Comparison of ENCODE assay signal across 1 cellular context in genomic region chr5:135249658-135250057, GRCh38.
TF ChIP-seq lines count a peak whose summit lies in the region.

No MANE protein-coding gene starts in this region.

TF ChIP-seq in HCT116, 20 proteins besides CTCF, POLR2A, EP300 and RAD21 (continued from another document):
- no peak for TF ChIP-seq ZBTB33 (IDR thresholded peaks at IDR 0.05; ENCODE audit: extremely low read depth, insufficient replicate concordance, low read length)
- no peak for TF ChIP-seq SIN3A (IDR thresholded peaks at IDR 0.05; ENCODE audit: low read depth)
- TF ChIP-seq ZNF274 (IDR thresholded peaks at IDR 0.05; ENCODE audit: low read depth, low read length): no peak
- no peak for TF ChIP-seq SRF (IDR thresholded peaks at IDR 0.05; ENCODE audit: low read depth)
